ENCODE assay signal across 19 cellular contexts in the genomic region with DNA sequence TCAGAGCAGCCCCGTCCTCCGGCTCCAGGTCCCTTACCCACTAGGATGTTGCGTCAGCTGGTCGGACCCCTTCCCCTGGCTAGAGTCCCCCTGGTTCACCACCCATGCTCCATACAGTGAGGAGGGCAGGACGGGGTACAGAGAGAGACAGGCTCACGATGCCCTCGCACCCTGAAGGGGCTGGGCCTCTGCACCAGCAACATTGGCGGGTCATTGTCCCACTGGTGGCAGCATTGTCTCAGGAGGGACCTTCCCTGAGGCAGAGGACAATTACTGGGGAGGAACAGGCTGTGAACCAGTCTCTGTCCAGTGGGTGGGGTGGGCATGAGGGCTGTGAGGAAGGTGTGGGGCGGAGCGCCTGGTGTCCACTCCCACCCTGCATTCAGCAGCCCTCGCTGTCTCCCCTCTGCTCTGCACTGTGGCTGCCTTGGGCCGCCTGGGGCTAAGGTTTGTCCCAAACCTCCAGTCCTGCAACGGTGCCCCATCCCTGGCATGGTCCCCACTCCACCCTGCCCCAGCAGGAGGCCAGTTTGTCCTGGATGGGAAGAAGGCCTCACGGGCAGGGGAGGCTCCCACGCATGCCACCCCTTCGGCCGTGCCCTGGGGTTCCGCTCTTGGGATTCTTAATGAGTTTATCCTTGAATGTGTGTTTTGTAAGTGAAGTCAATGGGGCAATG. TPM values are rescaled to one million over a fixed set of nuclear protein-coding genes. Genes with fewer than 3 reads are reported as not detected.
A peak's percentile ranks its signal among the peaks of the same experiment; 100 is the strongest.
DNase-seq lines count a peak whose midpoint lies in the region; ATAC-seq, FAIRE-seq and TF ChIP-seq lines count a peak whose summit lies in the region.
"Had no signal": no experiment of that assay in that cellular context is flagged by ENCODE, and none has a peak within 500 bp of the region (broad histone marks: within the 10 kb centered on the region; RNA-seq: fewer than 3 reads in every experiment).

No MANE protein-coding gene starts in this region.

- peak; percentile 48 for DNase-seq in right atrium auricular region (ENCODE audit: low spot score)
- DNase-seq in Right ventricle myocardium inferior (ENCODE audit: missing footprints), result no peak
- no peak for DNase-seq in neural crest cell (ENCODE audit: low read depth, low spot score)
- peak; percentile 62 to 89 for DNase-seq in vagina (ENCODE audit: extremely low spot score in 2 of 2)
- no peak for DNase-seq in H54 (ENCODE audit: insufficient read length, low spot score)
- DNase-seq: activated CD4-positive, CD25-positive, alpha-beta regulatory T cell treated with anti-CD3 and anti-CD28 coated beads, Interleukin-2, amount 50 U/mL, for 72 hours; brain microvascular endothelial cell; GM23248; left lung; MM.1S; NCI-H2171 treated with DMSO at 0.1 percent for 48 hours; occipital lobe; stimulated activated CD4-positive, alpha-beta T cell treated with anti-CD3 and anti-CD28 coated beads, Interleukin-15, amount 100 ng/mL, for 24 hours had no signal

- no peaks in the 10 kb centered on the region for H3K36me3 Mint-ChIP-seq in dendritic cell treated with granulocyte-macrophage colony-stimulating factor and Interleukin-4, amounts not matched to agents 40 ng/mL and 50 ng/mL, for 4 days (ENCODE audit: low read depth)
- H3K36me3 Mint-ChIP-seq in neural crest cell (ENCODE audit: low read depth), result no peaks in the 10 kb centered on the region

- H3K36me3 ChIP-seq in right atrium auricular region (no peaks in the 10 kb centered on the region), vagina (no peaks in the 10 kb centered on the region)
- H3K36me3 ChIP-seq: brain microvascular endothelial cell, heart left ventricle, left lung had no signal

- FAIRE-seq in H54 (lab: Jason Lieb, UNC), result no peak
- FAIRE-seq: GM12892 had no signal

- H3K4me1 Mint-ChIP-seq in dendritic cell treated with granulocyte-macrophage colony-stimulating factor and Interleukin-4, amounts not matched to agents 40 ng/mL and 50 ng/mL, for 4 days (ENCODE audit: low read depth), result peaks cover 72% of the 10 kb centered on the region
- H3K4me1 Mint-ChIP-seq in neural crest cell, result peaks cover 59% of the 10 kb centered on the region
- H3K4me1 Mint-ChIP-seq: activated T-helper 17 cell treated with anti-CD3 and anti-CD28 coated beads, Interleukin-2, amount 50 U/mL, for 72 hours had no signal

- no peak overlapping the region for H3K4me3 ChIP-seq in right atrium auricular region
- H3K4me3 ChIP-seq in vagina, result no peak overlapping the region
- H3K4me3 ChIP-seq: GM23248, heart left ventricle, left lung had no signal

- H3K4me3 Mint-ChIP-seq in dendritic cell treated with granulocyte-macrophage colony-stimulating factor and Interleukin-4, amounts not matched to agents 40 ng/mL and 50 ng/mL, for 4 days, result no peak overlapping the region
- no peak overlapping the region for H3K4me3 Mint-ChIP-seq in neural crest cell
- H3K4me3 Mint-ChIP-seq: activated T-helper 17 cell treated with anti-CD3 and anti-CD28 coated beads, Interleukin-2, amount 50 U/mL, for 72 hours had no signal

- no peak for TF ChIP-seq CTCF in right atrium auricular region (IDR thresholded peaks at IDR 0.05)
- no peak for TF ChIP-seq CTCF in neural crest cell (conservative IDR thresholded peaks at IDR 0.05)
- TF ChIP-seq CTCF in vagina (IDR thresholded peaks at IDR 0.05), result no peak

- H3K4me1 ChIP-seq in right atrium auricular region (peaks cover 0 to 9% of the 10 kb centered on the region in 2 donors), vagina (peaks cover 13% of the 10 kb centered on the region)

- H3K27ac ChIP-seq in right atrium auricular region (no peak overlapping the region), vagina (no peak overlapping the region)
- H3K27ac ChIP-seq: brain microvascular endothelial cell, GM23248, heart left ventricle, left lung had no signal

- no peaks in the 10 kb centered on the region for H3K27me3 Mint-ChIP-seq in dendritic cell treated with granulocyte-macrophage colony-stimulating factor and Interleukin-4, amounts not matched to agents 40 ng/mL and 50 ng/mL, for 4 days
- no peaks in the 10 kb centered on the region for H3K27me3 Mint-ChIP-seq in neural crest cell (ENCODE audit: low read depth)
- H3K27me3 Mint-ChIP-seq: activated T-helper 17 cell treated with anti-CD3 and anti-CD28 coated beads, Interleukin-2, amount 50 U/mL, for 72 hours had no signal

- ATAC-seq in Right ventricle myocardium inferior (no peak), GM19351 (IDR thresholded peaks at IDR 0.05; ENCODE audit: unreplicated experiment) (no peak), HG02642 (IDR thresholded peaks at IDR 0.05; ENCODE audit: poor library complexity, unreplicated experiment) (no peak)
- ATAC-seq: activated T-helper 17 cell treated with anti-CD3 and anti-CD28 coated beads, Interleukin-2, amount 50 U/mL, for 72 hours; heart left ventricle; left lung had no signal

- H3K9me3 ChIP-seq in right atrium auricular region (no peaks in the 10 kb centered on the region), vagina (no peaks in the 10 kb centered on the region)
- H3K9me3 ChIP-seq: heart left ventricle, left lung had no signal

- H3K27me3 ChIP-seq in right atrium auricular region (no peaks in the 10 kb centered on the region), vagina (no peaks in the 10 kb centered on the region)
- H3K27me3 ChIP-seq: brain microvascular endothelial cell, heart left ventricle, left lung had no signal

- TF ChIP-seq POLR2A in vagina (IDR thresholded peaks at IDR 0.05) (no peak), H54 (IDR thresholded peaks at IDR 0.05; ENCODE audit: low read depth, low read length) (no peak)

- peak overlapping the region; percentile 45 for H3K27ac Mint-ChIP-seq in dendritic cell treated with granulocyte-macrophage colony-stimulating factor and Interleukin-4, amounts not matched to agents 40 ng/mL and 50 ng/mL, for 4 days
- H3K27ac Mint-ChIP-seq in neural crest cell (ENCODE audit: unreplicated experiment), result peak overlapping the region; percentile 95
- H3K27ac Mint-ChIP-seq: activated T-helper 17 cell treated with anti-CD3 and anti-CD28 coated beads, Interleukin-2, amount 50 U/mL, for 72 hours had no signal

- intact Hi-C loops in Right ventricle myocardium inferior (cut with DNase I) (no loop called here), vagina (cut with DNase I) (no loop called here)
- intact Hi-C loops in dendritic cell treated with granulocyte-macrophage colony-stimulating factor and Interleukin-4, amounts not matched to agents 40 ng/mL and 50 ng/mL, for 4 days (cut with micrococcal nuclease), result no loop called here

- no peaks in the 10 kb centered on the region for H3K9me3 Mint-ChIP-seq in dendritic cell treated with granulocyte-macrophage colony-stimulating factor and Interleukin-4, amounts not matched to agents 40 ng/mL and 50 ng/mL, for 4 days
- H3K9me3 Mint-ChIP-seq in neural crest cell, result peaks cover 3% of the 10 kb centered on the region
- H3K9me3 Mint-ChIP-seq: activated T-helper 17 cell treated with anti-CD3 and anti-CD28 coated beads, Interleukin-2, amount 50 U/mL, for 72 hours had no signal

RNA-seq across cellular contexts. Expression of gene KLF13, which starts 48.0 kb away (rescaled TPM):
- total RNA-seq in right atrium auricular region, result 10 to 100 TPM; 52.8 to 54.6 TPM
- 63.4 TPM for total RNA-seq in Right ventricle myocardium inferior
- total RNA-seq in neural crest cell, result 43.3 and 44.6 TPM in 2 replicates
- 30.9 TPM for total RNA-seq in vagina

Comparison
In these comparisons a context has a peak if more than half of its experiments do, and no peak if none do; other contexts are left out.
1. DNase-seq: peak in right atrium auricular region (single experiment) and vagina (2 of 2); none in Right ventricle myocardium inferior (single experiment), neural crest cell (single experiment) and H54 (single experiment).